Comparison of ENCODE assay signal across 9 cellular contexts in genomic region chr15:75274509-75275107, GRCh38. TPM values are rescaled to one million over a fixed set of nuclear protein-coding genes. Genes with fewer than 3 reads are reported as not detected.
DNase-seq lines count a peak whose midpoint lies in the region; ATAC-seq and TF ChIP-seq lines count a peak whose summit lies in the region.
"Not testable (repeated sequence)": the region's sequence is repeated elsewhere in the genome, so short reads cannot be mapped to it uniquely, and the experiment has no call there.
"Had no signal": no experiment of that assay in that cellular context is flagged by ENCODE, and none has a peak within 500 bp of the region (broad histone marks: within the 10 kb centered on the region; RNA-seq: fewer than 3 reads in every experiment).

No MANE protein-coding gene starts in this region.

- peak; percentile 30 for TF ChIP-seq CTCF in KMS-11 (conservative IDR thresholded peaks at IDR 0.05; ENCODE audit: low read depth, low read length)

- not testable (repeated sequence) for H3K4me1 ChIP-seq in KMS-11 (ENCODE audit: low read depth, poor library complexity, severe bottlenecking); adipocyte (ENCODE audit: control insufficient read depth, insufficient read depth, low read length)

- H3K36me3 Mint-ChIP-seq in natural killer cell treated with Interleukin-12 subunit alpha and Interleukin-12 subunit beta and Interleukin-15 and Interleukin-18, amount 100 ng/mL, for 72 hours: not testable (repeated sequence)

- not testable (repeated sequence) for H3K27ac Mint-ChIP-seq in natural killer cell treated with Interleukin-12 subunit alpha and Interleukin-12 subunit beta and Interleukin-15 and Interleukin-18, amount 100 ng/mL, for 72 hours

- not testable (repeated sequence) for H3K4me3 Mint-ChIP-seq in natural killer cell treated with Interleukin-12 subunit alpha and Interleukin-12 subunit beta and Interleukin-15 and Interleukin-18, amount 100 ng/mL, for 72 hours

- not testable (repeated sequence) for H3K79me2 ChIP-seq in KMS-11 (ENCODE audit: insufficient read depth, low read depth)

- not testable (repeated sequence) for H3K4me3 ChIP-seq in KMS-11 (IDR thresholded peaks at IDR 0.05; ENCODE audit: insufficient read depth, low read depth, low read length); adipocyte (ENCODE audit: low read length)

- not testable (repeated sequence) for H3K4me1 Mint-ChIP-seq in natural killer cell treated with Interleukin-12 subunit alpha and Interleukin-12 subunit beta and Interleukin-15 and Interleukin-18, amount 100 ng/mL, for 72 hours (ENCODE audit: low read depth in 2 of 2)

- peak; percentile 17 for DNase-seq in Ammon's horn (ENCODE audit: low spot score)
- peak; percentile 39 for DNase-seq in activated CD4-positive, alpha-beta T cell treated with anti-CD3 and anti-CD28 coated beads for 1 hour
- DNase-seq in adipocyte (ENCODE audit: low read depth): peak; percentile 34
- DNase-seq in foreskin melanocyte: peak; percentile 6
- DNase-seq in natural killer cell treated with Interleukin-12 subunit alpha and Interleukin-12 subunit beta and Interleukin-15 and Interleukin-18, amount 100 ng/mL, for 72 hours (ENCODE audit: low spot score): peak; percentile 72
- DNase-seq in stimulated activated CD8-positive, alpha-beta memory T cell treated with anti-CD3 and anti-CD28 coated beads, Interleukin-12 subunit alpha, Interleukin-12 subunit beta, amount 100 ng/mL, for 4 hours (ENCODE audit: low read depth): peak; percentile 24

- H3K9me3 Mint-ChIP-seq in natural killer cell treated with Interleukin-12 subunit alpha and Interleukin-12 subunit beta and Interleukin-15 and Interleukin-18, amount 100 ng/mL, for 72 hours: not testable (repeated sequence)

- not testable (repeated sequence) for H3K9ac ChIP-seq in KMS-11; adipocyte (ENCODE audit: low read length)

- H3K36me3 ChIP-seq in KMS-11 (ENCODE audit: insufficient read depth); adipocyte (ENCODE audit: control insufficient read depth, insufficient read depth, low read length, severe bottlenecking): not testable (repeated sequence)

- H3K4me2 ChIP-seq in KMS-11: not testable (repeated sequence)

- H3K27me3 ChIP-seq in KMS-11 (ENCODE audit: insufficient read depth, low read depth); adipocyte (replicated peaks; ENCODE audit: control insufficient read depth, insufficient read depth, low read length): not testable (repeated sequence)

- peak; percentile 67 for ATAC-seq in GM19351 (IDR thresholded peaks at IDR 0.05; ENCODE audit: unreplicated experiment)
- ATAC-seq in natural killer cell treated with Interleukin-12 subunit alpha and Interleukin-12 subunit beta and Interleukin-15 and Interleukin-18, amount 100 ng/mL, for 72 hours: peak; percentile 73 to 78

- H3K27ac ChIP-seq in KMS-11: not testable (repeated sequence)

- H2AFZ ChIP-seq in KMS-11 (ENCODE audit: low read depth): not testable (repeated sequence)

- not testable (repeated sequence) for H4K20me1 ChIP-seq in KMS-11 (ENCODE audit: insufficient read depth)

- H3K9me3 ChIP-seq in adipocyte (ENCODE audit: control insufficient read depth, low read length): not testable (repeated sequence)

- H3K27me3 Mint-ChIP-seq in natural killer cell treated with Interleukin-12 subunit alpha and Interleukin-12 subunit beta and Interleukin-15 and Interleukin-18, amount 100 ng/mL, for 72 hours: not testable (repeated sequence)

RNA-seq across cellular contexts. Expression of gene GOLGA6D, which starts 8.0 kb away (rescaled TPM):
- total RNA-seq in natural killer cell treated with Interleukin-12 subunit alpha and Interleukin-12 subunit beta and Interleukin-15 and Interleukin-18, amount 100 ng/mL, for 72 hours: not detected
- total RNA-seq: frontal cortex had no signal

RNA-seq across cellular contexts. Expression of gene GOLGA6C, which starts 16.5 kb away (rescaled TPM):
- total RNA-seq in natural killer cell treated with Interleukin-12 subunit alpha and Interleukin-12 subunit beta and Interleukin-15 and Interleukin-18, amount 100 ng/mL, for 72 hours: under 1 TPM in 1 of 2 donors, not detected in 1; 0.21 TPM
- total RNA-seq: frontal cortex had no signal

Comparison
In these comparisons a context has a peak if more than half of its experiments do, and no peak if none do; other contexts are left out.
1. DNase-seq: peak in every context shown above with its lines; median percentile 72 in natural killer cell treated with Interleukin-12 subunit alpha and Interleukin-12 subunit beta and Interleukin-15 and Interleukin-18, amount 100 ng/mL, for 72 hours; 39 in activated CD4-positive, alpha-beta T cell treated with anti-CD3 and anti-CD28 coated beads for 1 hour; 34 in adipocyte; 24 in stimulated activated CD8-positive, alpha-beta memory T cell treated with anti-CD3 and anti-CD28 coated beads, Interleukin-12 subunit alpha, Interleukin-12 subunit beta, amount 100 ng/mL, for 4 hours; 17 in Ammon's horn; 6 in foreskin melanocyte.